ENCODE assay signal across 27 cellular contexts in genomic region chr10:68142761-68143160, GRCh38. TPM values are rescaled to one million over a fixed set of nuclear protein-coding genes. Genes with fewer than 3 reads are reported as not detected.
"Had no signal": no experiment of that assay in that cellular context is flagged by ENCODE, and none has a peak within 500 bp of the region (broad histone marks: within the 10 kb centered on the region; RNA-seq: fewer than 3 reads in every experiment).

No MANE protein-coding gene starts in this region.

- H3K27me3 ChIP-seq: ascending aorta, body of pancreas, breast epithelium had no signal

- DNase-seq: activated CD4-positive, alpha-beta T cell treated with anti-CD3 and anti-CD28 coated beads, Interleukin-2, amount 10 ng/mL, durations not matched to agents 24 days and 14 days; activated CD4-positive, alpha-beta T cell treated with anti-CD3 and anti-CD28 coated beads, Interleukin-2, amount 50 U/mL, for 4 hours; activated CD8-positive, alpha-beta T cell treated with anti-CD3 and anti-CD28 coated beads for 36 hours; activated gamma-delta T cell; activated naive CD4-positive, alpha-beta T cell treated with Interleukin-2 at 50 U/mL for 16 hours; activated naive CD8-positive, alpha-beta T cell treated with anti-CD3 and anti-CD28 coated beads, Interleukin-2, amount 10 ng/mL, durations not matched to agents 7 days and 5 days; activated T-cell treated with anti-CD3 and anti-CD28 coated beads, Interleukin-2, amount 50 U/mL, for 24 hours; amygdala; body of pancreas; NCI-H1105; NCI-H1417 treated with DMSO at 0.1 percent for 48 hours; NCI-H1930; NCI-H2081 treated with DMSO at 0.1 percent for 48 hours; NCI-H510A; NCI-H526; NCI-H748 treated with DMSO at 0.1 percent for 48 hours; NK-92 treated with Interleukin-12 subunit alpha and Interleukin-12 subunit beta, amount 100 ng/mL, for 24 hours; PC-3; Right ventricle myocardium superior; SW 1271; T-helper 1 cell; T-helper 2 cell; T-helper 9 cell had no signal

- H3K4me1 ChIP-seq: ascending aorta, breast epithelium had no signal

- H3K27ac ChIP-seq: ascending aorta, body of pancreas, breast epithelium had no signal

- ATAC-seq: activated CD8-positive, alpha-beta T cell treated with anti-CD3 and anti-CD28 coated beads for 36 hours; body of pancreas; PC-3 had no signal

- H3K9me3 ChIP-seq: ascending aorta, body of pancreas, breast epithelium had no signal

- H3K4me3 ChIP-seq: ascending aorta, body of pancreas, breast epithelium had no signal

- H3K36me3 ChIP-seq: ascending aorta, breast epithelium had no signal

RNA-seq across cellular contexts. Expression of gene MYPN, which starts 33.5 kb away (rescaled TPM):
- total RNA-seq: activated CD4-positive, alpha-beta T cell treated with anti-CD3 and anti-CD28 coated beads, Interleukin-2, amount 10 ng/mL, durations not matched to agents 24 days and 14 days; activated CD8-positive, alpha-beta memory T cell treated with anti-CD3 and anti-CD28 coated beads for 36 hours; activated CD8-positive, alpha-beta T cell treated with anti-CD3 and anti-CD28 coated beads for 36 hours; activated naive CD8-positive, alpha-beta T cell treated with anti-CD3 and anti-CD28 coated beads, Interleukin-2, amount 10 ng/mL, durations not matched to agents 7 days and 5 days; activated T-helper 2 cell treated with anti-CD3 and anti-CD28 coated beads, Interferon-gamma antibody, Interleukin-2, Interleukin-4, amounts not matched to agents 10 μg/mL and 5 μg/mL and 100 μg/mL, durations not matched to agents 14 hours and 24 hours and 36 hours; ascending aorta had no signal
